In the genomic region with DNA sequence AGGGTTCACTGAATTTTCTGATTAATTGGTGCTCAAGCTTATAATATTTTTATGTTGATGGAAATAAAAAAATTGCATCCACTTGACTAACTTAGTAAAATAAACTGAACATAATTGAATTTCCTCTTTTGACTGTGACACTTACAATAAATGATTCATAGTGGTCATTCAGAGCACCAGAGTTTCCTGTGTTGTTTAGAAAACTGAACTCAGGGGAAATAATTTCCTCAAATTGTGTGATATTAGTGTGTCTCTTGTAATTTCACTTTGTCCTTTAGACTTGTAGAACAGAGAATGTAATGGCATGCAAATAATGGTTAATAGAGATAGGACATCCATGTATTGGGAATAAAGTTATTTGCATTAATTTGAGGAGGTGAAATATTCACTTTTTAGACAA, we compare ENCODE assay signal across 1 cellular context.
TF ChIP-seq lines count a peak whose summit lies in the region.

No MANE protein-coding gene starts in this region.

TF ChIP-seq in WTC11, 78 proteins besides CTCF, POLR2A, EP300 and RAD21 (continued from another document):
- no peak for TF ChIP-seq FOXK1 (CRISPR knock-in tag; IDR thresholded peaks at IDR 0.05)
